8 cellular contexts compared by ENCODE assay signal in genomic region chr5:55172937-55173695, GRCh38. TPM values are rescaled to one million over a fixed set of nuclear protein-coding genes. Genes with fewer than 3 reads are reported as not detected.
DNase-seq lines count a peak whose midpoint lies in the region; ATAC-seq and TF ChIP-seq lines count a peak whose summit lies in the region.

Gene CDC20B, minus strand, starts transcription at chr5:55173177. Its CDS starts 177 bp downstream, at chr5:55173000.

- peak within 1 kb of the TSS; percentile 87 for H2AFZ ChIP-seq in IMR-90 (replicated peaks; ENCODE audit: low read length, poor library complexity)

- H2AK9ac ChIP-seq in IMR-90 (replicated peaks; ENCODE audit: low read depth, low read length, poor library complexity): no peak within 1 kb of the TSS

- intact Hi-C loops in IMR-90 (cut with micrococcal nuclease): loop anchor here (5.0 kb wide), 4 partner anchors 84 to 764 kb away; partner anchors contain the start of genes DHX29 and MTREX
- intact Hi-C loops in activated T-helper 2 cell treated with anti-CD3 and anti-CD28 coated beads, Interferon-gamma antibody, Interleukin-2, Interleukin-4, amounts not matched to agents 10 μg/mL and 5 μg/mL and 100 μg/mL, durations not matched to agents 14 hours and 24 hours and 36 hours (cut with micrococcal nuclease): loop anchor here (1.0 to 5.0 kb wide), 4 partner anchors 54 to 1029 kb away; partner anchors contain the start of gene MCIDAS

- H2BK15ac ChIP-seq in IMR-90 (ENCODE audit: low read depth, low read length): no peak within 1 kb of the TSS

- H3K23ac ChIP-seq in IMR-90 (ENCODE audit: low read depth, low read length): peak within 1 kb of the TSS; percentile 52

- no peak within 1 kb of the TSS for H2BK20ac ChIP-seq in IMR-90 (ENCODE audit: low read depth, low read length)

- ATAC-seq in GM21717 (IDR thresholded peaks at IDR 0.05; ENCODE audit: unreplicated experiment) (peak; percentile 77), IMR-90 (ENCODE audit: low read depth) (peak; percentile 95), foreskin keratinocyte (peak; percentile 83)

- BruUV-seq in IMR-90 (replicated peaks; lab: Mats Ljungman, UMichigan): no TSS peak

- no peak within 1 kb of the TSS for H3K27ac ChIP-seq in IMR-90 (ENCODE audit: insufficient read depth, low read length)
- peak within 1 kb of the TSS; percentile 25 for H3K27ac ChIP-seq in foreskin keratinocyte
- no peak within 1 kb of the TSS for H3K27ac ChIP-seq in neutrophil

- no peak within 1 kb of the TSS for H4K91ac ChIP-seq in IMR-90 (ENCODE audit: insufficient read depth, low read depth, low read length)

- H3K4me3 ChIP-seq in IMR-90 (ENCODE audit: insufficient read depth, low read depth, low read length): peak within 1 kb of the TSS; percentile 55
- peak within 1 kb of the TSS; percentile 52 to 61 for H3K4me3 ChIP-seq in neutrophil (ENCODE audit: low read depth in 1 of 2, low read length in 1 of 2)

- peak within 1 kb of the TSS; percentile 18; the same call in 1 of the 2 replicates for H3K9ac ChIP-seq in IMR-90 (ENCODE audit: low read depth, low read length)

- no peak for TF ChIP-seq RAD21 in IMR-90 (IDR thresholded peaks at IDR 0.05; ENCODE audit: low read length)

- CTCF ChIA-PET in IMR-90 (lab: Yijun Ruan, JAX): interaction anchor here (0.7 to 1.4 kb wide), 4 partner anchors 9 to 267 kb away, joined by 3 to 4 read pairs (median 3); no protein-coding TSS in a partner anchor

- DNase-seq in DMS53 (lab: John Stamatoyannopoulos, UW) (peak; percentile 90), IMR-90 (peak; percentile 63), RPMI7951 (ENCODE audit: low read depth) (peak; percentile 74), foreskin keratinocyte (no peak), stromal cell of bone marrow (ENCODE audit: low read depth) (peak; percentile 56)
- peak; percentile 68 for DNase-seq in activated T-helper 2 cell treated with anti-CD3 and anti-CD28 coated beads, Interferon-gamma antibody, Interleukin-2, Interleukin-4, amounts not matched to agents 10 μg/mL and 5 μg/mL and 100 μg/mL, durations not matched to agents 14 hours and 24 hours and 36 hours (ENCODE audit: low spot score)

- no peak within 1 kb of the TSS for H2BK5ac ChIP-seq in IMR-90 (ENCODE audit: low read depth, low read length, poor library complexity, severe bottlenecking)

- no peaks in the 10 kb centered on the region; the same call in 1 of the 2 replicates for H3K9me1 ChIP-seq in IMR-90 (ENCODE audit: insufficient read depth, low read length)

- dilution Hi-C loops in IMR-90 (cut with HindIII; ENCODE audit: low sequenced_read_pairs, unreplicated experiment): no loop called here

- peak within 1 kb of the TSS; percentile 86 for H3K4me3 Mint-ChIP-seq in activated T-helper 2 cell treated with anti-CD3 and anti-CD28 coated beads, Interferon-gamma antibody, Interleukin-2, Interleukin-4, amounts not matched to agents 10 μg/mL and 5 μg/mL and 100 μg/mL, durations not matched to agents 14 hours and 24 hours and 36 hours (ENCODE audit: low read depth)

- H3K14ac ChIP-seq in IMR-90 (replicated peaks; ENCODE audit: low read depth, low read length): no peak within 1 kb of the TSS

- 0% methylated on average over 28 of the region's 69 CpGs; no CpG with 5 or more reads in 1 of the 2 experiments for WGBS in IMR-90 (ENCODE audit: extremely low coverage in 2 of 2, insufficient read length in 1 of 2), 2 experiments

- peaks cover 35% of the 10 kb centered on the region for H3K4me1 Mint-ChIP-seq in activated T-helper 2 cell treated with anti-CD3 and anti-CD28 coated beads, Interferon-gamma antibody, Interleukin-2, Interleukin-4, amounts not matched to agents 10 μg/mL and 5 μg/mL and 100 μg/mL, durations not matched to agents 14 hours and 24 hours and 36 hours (ENCODE audit: low read depth)

- POLR2A ChIA-PET in IMR-90 (lab: Charles Lee; ENCODE audit: unreplicated experiment): no interaction called here

- H3K56ac ChIP-seq in IMR-90 (ENCODE audit: extremely low read depth, insufficient read depth, low read length): no peak within 1 kb of the TSS

- H3K27ac Mint-ChIP-seq in activated T-helper 2 cell treated with anti-CD3 and anti-CD28 coated beads, Interferon-gamma antibody, Interleukin-2, Interleukin-4, amounts not matched to agents 10 μg/mL and 5 μg/mL and 100 μg/mL, durations not matched to agents 14 hours and 24 hours and 36 hours: peak within 1 kb of the TSS; percentile 36

- H3K4ac ChIP-seq in IMR-90 (ENCODE audit: low read depth, low read length): 0 out of 2 replicates have a peak within 1 kb of the TSS, but pooled peaks have one; percentile 3

- H3K27me3 ChIP-seq in IMR-90 (ENCODE audit: control insufficient read depth, insufficient read depth, low read length): peaks cover 35% of the 10 kb centered on the region
- peaks cover 48% of the 10 kb centered on the region for H3K27me3 ChIP-seq in foreskin keratinocyte
- peaks cover 100% of the 10 kb centered on the region for H3K27me3 ChIP-seq in neutrophil

- H3K36me3 Mint-ChIP-seq in activated T-helper 2 cell treated with anti-CD3 and anti-CD28 coated beads, Interferon-gamma antibody, Interleukin-2, Interleukin-4, amounts not matched to agents 10 μg/mL and 5 μg/mL and 100 μg/mL, durations not matched to agents 14 hours and 24 hours and 36 hours (ENCODE audit: low read depth): no peaks in the 10 kb centered on the region

- no peak within 1 kb of the TSS for H2BK120ac ChIP-seq in IMR-90 (ENCODE audit: low read depth, low read length)

- H3K4me1 ChIP-seq in IMR-90 (ENCODE audit: control insufficient read depth, insufficient read depth, low read length) (peaks cover 7% of the 10 kb centered on the region), foreskin keratinocyte (no peaks in the 10 kb centered on the region), neutrophil (ENCODE audit: control insufficient read depth in 1 of 2, insufficient read depth in 1 of 2, low read depth in 1 of 2, low read length in 1 of 2) (peaks cover 28 to 29% of the 10 kb centered on the region in 2 experiments)

- TF ChIP-seq POLR2A in IMR-90 (IDR thresholded peaks at IDR 0.05; ENCODE audit: low read depth, low read length): no peak

- H3K36me3 ChIP-seq in IMR-90 (ENCODE audit: control insufficient read depth, insufficient read depth, low read length) (no peaks in the 10 kb centered on the region), neutrophil (no peaks in the 10 kb centered on the region)

- peaks cover 64% of the 10 kb centered on the region for H3K27me3 Mint-ChIP-seq in activated T-helper 2 cell treated with anti-CD3 and anti-CD28 coated beads, Interferon-gamma antibody, Interleukin-2, Interleukin-4, amounts not matched to agents 10 μg/mL and 5 μg/mL and 100 μg/mL, durations not matched to agents 14 hours and 24 hours and 36 hours (ENCODE audit: low read depth)

- H4K20me1 ChIP-seq in IMR-90 (ENCODE audit: insufficient read depth, low read length): peaks cover 8% of the 10 kb centered on the region; the same call in 1 of the 2 replicates

- H4K8ac ChIP-seq in IMR-90 (ENCODE audit: low read depth in 2 of 2, low read length in 2 of 2): no peak within 1 kb of the TSS

- no peak within 1 kb of the TSS for H2AK5ac ChIP-seq in IMR-90 (ENCODE audit: low read depth, low read length)

- in situ Hi-C loops in IMR-90 (cut with MboI; ENCODE audit: low sequenced_read_pairs): loop anchor here (25.0 kb wide), 1 partner anchor 436 kb away; no protein-coding TSS in a partner anchor

- peak within 1 kb of the TSS; percentile 100 for H3K4me2 ChIP-seq in IMR-90 (ENCODE audit: low read depth, low read length)

- no peak within 1 kb of the TSS for H3K18ac ChIP-seq in IMR-90 (ENCODE audit: low read depth, low read length)

- H3K9me3 Mint-ChIP-seq in activated T-helper 2 cell treated with anti-CD3 and anti-CD28 coated beads, Interferon-gamma antibody, Interleukin-2, Interleukin-4, amounts not matched to agents 10 μg/mL and 5 μg/mL and 100 μg/mL, durations not matched to agents 14 hours and 24 hours and 36 hours: no peaks in the 10 kb centered on the region

- H3K79me1 ChIP-seq in IMR-90 (ENCODE audit: low read depth in 1 of 2, low read length in 2 of 2): no peaks in the 10 kb centered on the region

- H3K9me3 ChIP-seq in IMR-90 (ENCODE audit: control insufficient read depth, insufficient read depth, low read length) (peaks cover 2% of the 10 kb centered on the region; the same call in 1 of the 2 replicates), neutrophil (no peaks in the 10 kb centered on the region)

- TF ChIP-seq CTCF in IMR-90 (conservative IDR thresholded peaks at IDR 0.05; ENCODE audit: low read depth, low read length) (no peak), foreskin keratinocyte (conservative IDR thresholded peaks at IDR 0.05) (no peak), neutrophil (IDR thresholded peaks at IDR 0.05) (no peak)

- no peak within 1 kb of the TSS for H4K5ac ChIP-seq in IMR-90 (ENCODE audit: low read depth, low read length)

TF ChIP-seq in IMR-90, 13 proteins besides CTCF, POLR2A, EP300 and RAD21 (continues in another document):
- TF ChIP-seq MXI1 (IDR thresholded peaks at IDR 0.05; ENCODE audit: borderline replicate concordance, low read depth, low read length) (0 out of 2 replicates have a peak, but pooled peaks have one; percentile 4), NFE2L2 (IDR thresholded peaks at IDR 0.05; ENCODE audit: low read depth, low read length) (no peak), MAFK (IDR thresholded peaks at IDR 0.05; ENCODE audit: low read depth, low read length) (peak; percentile 54; the same call in 1 of the 2 replicates), MAZ (IDR thresholded peaks at IDR 0.05; ENCODE audit: borderline replicate concordance, low read depth, low read length) (peak; percentile 63; the same call in 1 of the 2 replicates), SMC3 (IDR thresholded peaks at IDR 0.05; ENCODE audit: low read depth, low read length) (no peak), RCOR1 (IDR thresholded peaks at IDR 0.05; ENCODE audit: insufficient replicate concordance, low read length) (no peak), CEBPB (IDR thresholded peaks at IDR 0.05; ENCODE audit: low read depth, low read length) (no peak)

RNA-seq across cellular contexts. Expression of gene CDC20B, which starts in this region (rescaled TPM):
- total RNA-seq in IMR-90 (2012; rRNA removed) (not detected in 2 replicates), foreskin keratinocyte (not detected in 2 replicates)
- polyA plus RNA-seq in IMR-90 (2012; rRNA removed) (not detected in 2 replicates), foreskin keratinocyte (not detected in 2 replicates)
- not detected in 2 replicates for polyA plus RNA-seq in IMR-90 (2012; cell fraction: cytosol; rRNA removed)
- polyA plus RNA-seq in IMR-90 (2012; cell fraction: nucleus; rRNA removed; ENCODE audit: low replicate concordance): 0.05 TPM in 1 of 2 replicates, not detected in the other
- total RNA-seq in RPMI7951 (2014; rRNA removed; shearing (Covaris generic)): not detected in 2 replicates
- total RNA-seq in activated T-helper 2 cell treated with anti-CD3 and anti-CD28 coated beads, Interferon-gamma antibody, Interleukin-2, Interleukin-4, amounts not matched to agents 10 μg/mL and 5 μg/mL and 100 μg/mL, durations not matched to agents 14 hours and 24 hours and 36 hours: 0.18 TPM in 1 of 2 replicates, not detected in the other

Comparison
In these comparisons a context has a peak if more than half of its experiments do, and no peak if none do; other contexts are left out.
1. Peak in DNase-seq, ATAC-seq, H3K4me3 ChIP-seq, H3K9ac ChIP-seq and H3K4me2 ChIP-seq in IMR-90; RNA of the gene not detected or under 1 TPM.
2. Peak in DNase-seq in RPMI7951; RNA of the gene not detected or under 1 TPM.
3. Peak in DNase-seq in activated T-helper 2 cell treated with anti-CD3 and anti-CD28 coated beads, Interferon-gamma antibody, Interleukin-2, Interleukin-4, amounts not matched to agents 10 μg/mL and 5 μg/mL and 100 μg/mL, durations not matched to agents 14 hours and 24 hours and 36 hours; RNA of the gene not detected or under 1 TPM.
4. Peak in ATAC-seq and H3K27ac ChIP-seq in foreskin keratinocyte; RNA of the gene not detected or under 1 TPM.
5. DNase-seq: peak in DMS53 (single experiment) and stromal cell of bone marrow (single experiment); none in foreskin keratinocyte (0 of 2).
6. Peak in every context shown above with its lines, with median percentiles within 50 percentile points of each other: ATAC-seq.